1 cellular context compared by ENCODE assay signal in the genomic region with DNA sequence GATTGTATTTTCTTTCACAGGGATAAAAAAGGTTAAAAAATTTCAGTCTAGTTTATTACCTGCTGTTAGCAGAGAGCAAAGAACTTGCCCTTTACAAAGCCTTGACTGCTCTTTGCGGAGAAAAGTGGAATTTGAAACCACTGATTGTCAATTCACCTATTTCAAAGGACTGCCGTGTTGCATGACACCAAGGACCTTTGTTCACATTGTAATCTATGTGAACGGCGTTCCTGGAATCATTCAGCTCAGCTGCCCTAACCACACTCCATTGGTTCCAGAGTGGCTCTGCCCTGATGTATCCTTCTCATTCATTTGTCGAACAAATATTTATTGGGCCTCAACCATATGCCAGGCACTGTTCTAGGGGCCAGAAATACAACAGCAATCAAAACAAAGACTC.
TF ChIP-seq lines count a peak whose summit lies in the region.

No MANE protein-coding gene starts in this region.

TF ChIP-seq in HepG2, 621 proteins besides CTCF, POLR2A, EP300 and RAD21 (continued from another document and continues in another):
- TF ChIP-seq, protein P1, sequence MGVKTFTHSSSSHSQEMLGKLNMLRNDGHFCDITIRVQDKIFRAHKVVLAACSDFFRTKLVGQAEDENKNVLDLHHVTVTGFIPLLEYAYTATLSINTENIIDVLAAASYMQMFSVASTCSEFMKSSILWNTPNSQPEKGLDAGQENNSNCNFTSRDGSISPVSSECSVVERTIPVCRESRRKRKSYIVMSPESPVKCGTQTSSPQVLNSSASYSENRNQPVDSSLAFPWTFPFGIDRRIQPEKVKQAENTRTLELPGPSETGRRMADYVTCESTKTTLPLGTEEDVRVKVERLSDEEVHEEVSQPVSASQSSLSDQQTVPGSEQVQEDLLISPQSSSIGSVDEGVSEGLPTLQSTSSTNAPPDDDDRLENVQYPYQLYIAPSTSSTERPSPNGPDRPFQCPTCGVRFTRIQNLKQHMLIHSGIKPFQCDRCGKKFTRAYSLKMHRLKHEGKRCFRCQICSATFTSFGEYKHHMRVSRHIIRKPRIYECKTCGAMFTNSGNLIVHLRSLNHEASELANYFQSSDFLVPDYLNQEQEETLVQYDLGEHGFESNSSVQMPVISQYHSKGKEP (CRISPR knock-in tag; IDR thresholded peaks at IDR 0.05) = no peak
- no peak for TF ChIP-seq ZNF891 (CRISPR knock-in tag; IDR thresholded peaks at IDR 0.05)
- no peak; the same call in 1 of the 2 replicates for TF ChIP-seq RXRA (CRISPR knock-in tag; IDR thresholded peaks at IDR 0.05)
- no peak for TF ChIP-seq GLI4 (CRISPR knock-in tag; IDR thresholded peaks at IDR 0.05; ENCODE audit: borderline replicate concordance)
- no peak for TF ChIP-seq XBP1 (CRISPR knock-in tag; IDR thresholded peaks at IDR 0.05)
- no peak for TF ChIP-seq ZNF12 (CRISPR knock-in tag; IDR thresholded peaks at IDR 0.05)
- no peak for TF ChIP-seq ZNF749 (CRISPR knock-in tag; IDR thresholded peaks at IDR 0.05; ENCODE audit: borderline replicate concordance)
- TF ChIP-seq ZNF263 (CRISPR knock-in tag; IDR thresholded peaks at IDR 0.05) = no peak
- TF ChIP-seq FOXA3 (CRISPR knock-in tag; IDR thresholded peaks at IDR 0.05) = peak; percentile 39
- TF ChIP-seq, protein P2, sequence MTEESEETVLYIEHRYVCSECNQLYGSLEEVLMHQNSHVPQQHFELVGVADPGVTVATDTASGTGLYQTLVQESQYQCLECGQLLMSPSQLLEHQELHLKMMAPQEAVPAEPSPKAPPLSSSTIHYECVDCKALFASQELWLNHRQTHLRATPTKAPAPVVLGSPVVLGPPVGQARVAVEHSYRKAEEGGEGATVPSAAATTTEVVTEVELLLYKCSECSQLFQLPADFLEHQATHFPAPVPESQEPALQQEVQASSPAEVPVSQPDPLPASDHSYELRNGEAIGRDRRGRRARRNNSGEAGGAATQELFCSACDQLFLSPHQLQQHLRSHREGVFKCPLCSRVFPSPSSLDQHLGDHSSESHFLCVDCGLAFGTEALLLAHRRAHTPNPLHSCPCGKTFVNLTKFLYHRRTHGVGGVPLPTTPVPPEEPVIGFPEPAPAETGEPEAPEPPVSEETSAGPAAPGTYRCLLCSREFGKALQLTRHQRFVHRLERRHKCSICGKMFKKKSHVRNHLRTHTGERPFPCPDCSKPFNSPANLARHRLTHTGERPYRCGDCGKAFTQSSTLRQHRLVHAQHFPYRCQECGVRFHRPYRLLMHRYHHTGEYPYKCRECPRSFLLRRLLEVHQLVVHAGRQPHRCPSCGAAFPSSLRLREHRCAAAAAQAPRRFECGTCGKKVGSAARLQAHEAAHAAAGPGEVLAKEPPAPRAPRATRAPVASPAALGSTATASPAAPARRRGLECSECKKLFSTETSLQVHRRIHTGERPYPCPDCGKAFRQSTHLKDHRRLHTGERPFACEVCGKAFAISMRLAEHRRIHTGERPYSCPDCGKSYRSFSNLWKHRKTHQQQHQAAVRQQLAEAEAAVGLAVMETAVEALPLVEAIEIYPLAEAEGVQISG (CRISPR knock-in tag; IDR thresholded peaks at IDR 0.05) = no peak
- no peak for TF ChIP-seq ZNF101 (CRISPR knock-in tag; IDR thresholded peaks at IDR 0.05; ENCODE audit: borderline replicate concordance, low read depth)
- TF ChIP-seq, protein P3, sequence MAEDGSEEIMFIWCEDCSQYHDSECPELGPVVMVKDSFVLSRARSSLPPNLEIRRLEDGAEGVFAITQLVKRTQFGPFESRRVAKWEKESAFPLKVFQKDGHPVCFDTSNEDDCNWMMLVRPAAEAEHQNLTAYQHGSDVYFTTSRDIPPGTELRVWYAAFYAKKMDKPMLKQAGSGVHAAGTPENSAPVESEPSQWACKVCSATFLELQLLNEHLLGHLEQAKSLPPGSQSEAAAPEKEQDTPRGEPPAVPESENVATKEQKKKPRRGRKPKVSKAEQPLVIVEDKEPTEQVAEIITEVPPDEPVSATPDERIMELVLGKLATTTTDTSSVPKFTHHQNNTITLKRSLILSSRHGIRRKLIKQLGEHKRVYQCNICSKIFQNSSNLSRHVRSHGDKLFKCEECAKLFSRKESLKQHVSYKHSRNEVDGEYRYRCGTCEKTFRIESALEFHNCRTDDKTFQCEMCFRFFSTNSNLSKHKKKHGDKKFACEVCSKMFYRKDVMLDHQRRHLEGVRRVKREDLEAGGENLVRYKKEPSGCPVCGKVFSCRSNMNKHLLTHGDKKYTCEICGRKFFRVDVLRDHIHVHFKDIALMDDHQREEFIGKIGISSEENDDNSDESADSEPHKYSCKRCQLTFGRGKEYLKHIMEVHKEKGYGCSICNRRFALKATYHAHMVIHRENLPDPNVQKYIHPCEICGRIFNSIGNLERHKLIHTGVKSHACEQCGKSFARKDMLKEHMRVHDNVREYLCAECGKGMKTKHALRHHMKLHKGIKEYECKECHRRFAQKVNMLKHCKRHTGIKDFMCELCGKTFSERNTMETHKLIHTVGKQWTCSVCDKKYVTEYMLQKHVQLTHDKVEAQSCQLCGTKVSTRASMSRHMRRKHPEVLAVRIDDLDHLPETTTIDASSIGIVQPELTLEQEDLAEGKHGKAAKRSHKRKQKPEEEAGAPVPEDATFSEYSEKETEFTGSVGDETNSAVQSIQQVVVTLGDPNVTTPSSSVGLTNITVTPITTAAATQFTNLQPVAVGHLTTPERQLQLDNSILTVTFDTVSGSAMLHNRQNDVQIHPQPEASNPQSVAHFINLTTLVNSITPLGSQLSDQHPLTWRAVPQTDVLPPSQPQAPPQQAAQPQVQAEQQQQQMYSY (CRISPR knock-in tag; IDR thresholded peaks at IDR 0.05) = no peak
- TF ChIP-seq ZNF224 (CRISPR knock-in tag; IDR thresholded peaks at IDR 0.05) = no peak
- no peak for TF ChIP-seq ZNF572 (CRISPR knock-in tag; IDR thresholded peaks at IDR 0.05)
- peak; percentile 82; the same call in 1 of the 2 replicates for TF ChIP-seq HNF4G (IDR thresholded peaks at IDR 0.05; ENCODE audit: borderline replicate concordance, low read depth, low read length)
- TF ChIP-seq HNF4G (CRISPR knock-in tag; IDR thresholded peaks at IDR 0.05; ENCODE audit: borderline replicate concordance, low read depth) = peak; percentile 51; the same call in 1 of the 2 replicates
- TF ChIP-seq RFXANK (CRISPR knock-in tag; IDR thresholded peaks at IDR 0.05) = no peak
- TF ChIP-seq NFIC (IDR thresholded peaks at IDR 0.05; ENCODE audit: low read length) = 0 out of 2 replicates have a peak, but pooled peaks have one; percentile 25
- TF ChIP-seq, protein P4, sequence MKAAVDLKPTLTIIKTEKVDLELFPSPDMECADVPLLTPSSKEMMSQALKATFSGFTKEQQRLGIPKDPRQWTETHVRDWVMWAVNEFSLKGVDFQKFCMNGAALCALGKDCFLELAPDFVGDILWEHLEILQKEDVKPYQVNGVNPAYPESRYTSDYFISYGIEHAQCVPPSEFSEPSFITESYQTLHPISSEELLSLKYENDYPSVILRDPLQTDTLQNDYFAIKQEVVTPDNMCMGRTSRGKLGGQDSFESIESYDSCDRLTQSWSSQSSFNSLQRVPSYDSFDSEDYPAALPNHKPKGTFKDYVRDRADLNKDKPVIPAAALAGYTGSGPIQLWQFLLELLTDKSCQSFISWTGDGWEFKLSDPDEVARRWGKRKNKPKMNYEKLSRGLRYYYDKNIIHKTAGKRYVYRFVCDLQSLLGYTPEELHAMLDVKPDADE (CRISPR knock-in tag; IDR thresholded peaks at IDR 0.05) = no peak
- TF ChIP-seq EHMT2 (IDR thresholded peaks at IDR 0.05; ENCODE audit: borderline replicate concordance, low read depth, low read length) = peak; percentile 82; the same call in 1 of the 2 replicates
- TF ChIP-seq, protein P5, sequence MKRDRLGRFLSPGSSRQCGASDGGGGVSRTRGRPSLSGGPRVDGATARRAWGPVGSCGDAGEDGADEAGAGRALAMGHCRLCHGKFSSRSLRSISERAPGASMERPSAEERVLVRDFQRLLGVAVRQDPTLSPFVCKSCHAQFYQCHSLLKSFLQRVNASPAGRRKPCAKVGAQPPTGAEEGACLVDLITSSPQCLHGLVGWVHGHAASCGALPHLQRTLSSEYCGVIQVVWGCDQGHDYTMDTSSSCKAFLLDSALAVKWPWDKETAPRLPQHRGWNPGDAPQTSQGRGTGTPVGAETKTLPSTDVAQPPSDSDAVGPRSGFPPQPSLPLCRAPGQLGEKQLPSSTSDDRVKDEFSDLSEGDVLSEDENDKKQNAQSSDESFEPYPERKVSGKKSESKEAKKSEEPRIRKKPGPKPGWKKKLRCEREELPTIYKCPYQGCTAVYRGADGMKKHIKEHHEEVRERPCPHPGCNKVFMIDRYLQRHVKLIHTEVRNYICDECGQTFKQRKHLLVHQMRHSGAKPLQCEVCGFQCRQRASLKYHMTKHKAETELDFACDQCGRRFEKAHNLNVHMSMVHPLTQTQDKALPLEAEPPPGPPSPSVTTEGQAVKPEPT (CRISPR knock-in tag; IDR thresholded peaks at IDR 0.05; ENCODE audit: low read depth) = no peak
- TF ChIP-seq, protein P6, sequence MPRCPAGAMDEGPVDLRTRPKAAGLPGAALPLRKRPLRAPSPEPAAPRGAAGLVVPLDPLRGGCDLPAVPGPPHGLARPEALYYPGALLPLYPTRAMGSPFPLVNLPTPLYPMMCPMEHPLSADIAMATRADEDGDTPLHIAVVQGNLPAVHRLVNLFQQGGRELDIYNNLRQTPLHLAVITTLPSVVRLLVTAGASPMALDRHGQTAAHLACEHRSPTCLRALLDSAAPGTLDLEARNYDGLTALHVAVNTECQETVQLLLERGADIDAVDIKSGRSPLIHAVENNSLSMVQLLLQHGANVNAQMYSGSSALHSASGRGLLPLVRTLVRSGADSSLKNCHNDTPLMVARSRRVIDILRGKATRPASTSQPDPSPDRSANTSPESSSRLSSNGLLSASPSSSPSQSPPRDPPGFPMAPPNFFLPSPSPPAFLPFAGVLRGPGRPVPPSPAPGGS (CRISPR knock-in tag; IDR thresholded peaks at IDR 0.05) = no peak
- TF ChIP-seq, protein P7, sequence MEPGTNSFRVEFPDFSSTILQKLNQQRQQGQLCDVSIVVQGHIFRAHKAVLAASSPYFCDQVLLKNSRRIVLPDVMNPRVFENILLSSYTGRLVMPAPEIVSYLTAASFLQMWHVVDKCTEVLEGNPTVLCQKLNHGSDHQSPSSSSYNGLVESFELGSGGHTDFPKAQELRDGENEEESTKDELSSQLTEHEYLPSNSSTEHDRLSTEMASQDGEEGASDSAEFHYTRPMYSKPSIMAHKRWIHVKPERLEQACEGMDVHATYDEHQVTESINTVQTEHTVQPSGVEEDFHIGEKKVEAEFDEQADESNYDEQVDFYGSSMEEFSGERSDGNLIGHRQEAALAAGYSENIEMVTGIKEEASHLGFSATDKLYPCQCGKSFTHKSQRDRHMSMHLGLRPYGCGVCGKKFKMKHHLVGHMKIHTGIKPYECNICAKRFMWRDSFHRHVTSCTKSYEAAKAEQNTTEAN (CRISPR knock-in tag; conservative IDR thresholded peaks at IDR 0.05) = 0 out of 2 replicates have a peak, but pooled peaks have one; percentile 51
- no peak for TF ChIP-seq U2AF2 (IDR thresholded peaks at IDR 0.05; ENCODE audit: low read depth, low read length)
- TF ChIP-seq, protein P8, sequence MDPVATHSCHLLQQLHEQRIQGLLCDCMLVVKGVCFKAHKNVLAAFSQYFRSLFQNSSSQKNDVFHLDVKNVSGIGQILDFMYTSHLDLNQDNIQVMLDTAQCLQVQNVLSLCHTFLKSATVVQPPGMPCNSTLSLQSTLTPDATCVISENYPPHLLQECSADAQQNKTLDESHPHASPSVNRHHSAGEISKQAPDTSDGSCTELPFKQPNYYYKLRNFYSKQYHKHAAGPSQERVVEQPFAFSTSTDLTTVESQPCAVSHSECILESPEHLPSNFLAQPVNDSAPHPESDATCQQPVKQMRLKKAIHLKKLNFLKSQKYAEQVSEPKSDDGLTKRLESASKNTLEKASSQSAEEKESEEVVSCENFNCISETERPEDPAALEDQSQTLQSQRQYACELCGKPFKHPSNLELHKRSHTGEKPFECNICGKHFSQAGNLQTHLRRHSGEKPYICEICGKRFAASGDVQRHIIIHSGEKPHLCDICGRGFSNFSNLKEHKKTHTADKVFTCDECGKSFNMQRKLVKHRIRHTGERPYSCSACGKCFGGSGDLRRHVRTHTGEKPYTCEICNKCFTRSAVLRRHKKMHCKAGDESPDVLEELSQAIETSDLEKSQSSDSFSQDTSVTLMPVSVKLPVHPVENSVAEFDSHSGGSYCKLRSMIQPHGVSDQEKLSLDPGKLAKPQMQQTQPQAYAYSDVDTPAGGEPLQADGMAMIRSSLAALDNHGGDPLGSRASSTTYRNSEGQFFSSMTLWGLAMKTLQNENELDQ (CRISPR knock-in tag; IDR thresholded peaks at IDR 0.05; ENCODE audit: borderline replicate concordance) = no peak
- TF ChIP-seq SMARCC2 (IDR thresholded peaks at IDR 0.05) = no peak
- TF ChIP-seq NKX3-1 (CRISPR knock-in tag; IDR thresholded peaks at IDR 0.05) = no peak
- peak; percentile 93 for TF ChIP-seq BCL6 (CRISPR knock-in tag; IDR thresholded peaks at IDR 0.05)
- TF ChIP-seq HMG20A (CRISPR knock-in tag; IDR thresholded peaks at IDR 0.05; ENCODE audit: borderline replicate concordance) = peak; percentile 54; the same call in 1 of the 2 replicates
- no peak for TF ChIP-seq CREB1 (IDR thresholded peaks at IDR 0.05)
- no peak for TF ChIP-seq CREB1 (CRISPR knock-in tag; IDR thresholded peaks at IDR 0.05)
- TF ChIP-seq ZNF607 (CRISPR knock-in tag; IDR thresholded peaks at IDR 0.05; ENCODE audit: borderline replicate concordance) = no peak
- TF ChIP-seq ZBTB7B (CRISPR knock-in tag; IDR thresholded peaks at IDR 0.05) = no peak
- TF ChIP-seq ZNF557 (CRISPR knock-in tag; IDR thresholded peaks at IDR 0.05) = no peak
- TF ChIP-seq ZFP62 (CRISPR knock-in tag; IDR thresholded peaks at IDR 0.05) = no peak
- no peak for TF ChIP-seq GTF2F1 (IDR thresholded peaks at IDR 0.05; ENCODE audit: low read length)
- TF ChIP-seq SMAD3 (CRISPR knock-in tag; IDR thresholded peaks at IDR 0.05) = no peak
- TF ChIP-seq, protein P9, sequence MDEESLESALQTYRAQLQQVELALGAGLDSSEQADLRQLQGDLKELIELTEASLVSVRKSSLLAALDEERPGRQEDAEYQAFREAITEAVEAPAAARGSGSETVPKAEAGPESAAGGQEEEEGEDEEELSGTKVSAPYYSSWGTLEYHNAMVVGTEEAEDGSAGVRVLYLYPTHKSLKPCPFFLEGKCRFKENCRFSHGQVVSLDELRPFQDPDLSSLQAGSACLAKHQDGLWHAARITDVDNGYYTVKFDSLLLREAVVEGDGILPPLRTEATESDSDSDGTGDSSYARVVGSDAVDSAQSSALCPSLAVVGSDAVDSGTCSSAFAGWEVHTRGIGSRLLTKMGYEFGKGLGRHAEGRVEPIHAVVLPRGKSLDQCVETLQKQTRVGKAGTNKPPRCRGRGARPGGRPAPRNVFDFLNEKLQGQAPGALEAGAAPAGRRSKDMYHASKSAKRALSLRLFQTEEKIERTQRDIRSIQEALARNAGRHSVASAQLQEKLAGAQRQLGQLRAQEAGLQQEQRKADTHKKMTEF (CRISPR knock-in tag; IDR thresholded peaks at IDR 0.05) = no peak
- TF ChIP-seq DPF2 (CRISPR knock-in tag; IDR thresholded peaks at IDR 0.05; ENCODE audit: borderline replicate concordance, low read depth) = peak; percentile 62; the same call in 1 of the 2 replicates
- no peak for TF ChIP-seq ETV5 (CRISPR knock-in tag; IDR thresholded peaks at IDR 0.05; ENCODE audit: borderline replicate concordance)
- TF ChIP-seq ZNF878 (CRISPR knock-in tag; IDR thresholded peaks at IDR 0.05) = no peak
